Comparison of ENCODE assay signal across 1 cellular context in the genomic region with DNA sequence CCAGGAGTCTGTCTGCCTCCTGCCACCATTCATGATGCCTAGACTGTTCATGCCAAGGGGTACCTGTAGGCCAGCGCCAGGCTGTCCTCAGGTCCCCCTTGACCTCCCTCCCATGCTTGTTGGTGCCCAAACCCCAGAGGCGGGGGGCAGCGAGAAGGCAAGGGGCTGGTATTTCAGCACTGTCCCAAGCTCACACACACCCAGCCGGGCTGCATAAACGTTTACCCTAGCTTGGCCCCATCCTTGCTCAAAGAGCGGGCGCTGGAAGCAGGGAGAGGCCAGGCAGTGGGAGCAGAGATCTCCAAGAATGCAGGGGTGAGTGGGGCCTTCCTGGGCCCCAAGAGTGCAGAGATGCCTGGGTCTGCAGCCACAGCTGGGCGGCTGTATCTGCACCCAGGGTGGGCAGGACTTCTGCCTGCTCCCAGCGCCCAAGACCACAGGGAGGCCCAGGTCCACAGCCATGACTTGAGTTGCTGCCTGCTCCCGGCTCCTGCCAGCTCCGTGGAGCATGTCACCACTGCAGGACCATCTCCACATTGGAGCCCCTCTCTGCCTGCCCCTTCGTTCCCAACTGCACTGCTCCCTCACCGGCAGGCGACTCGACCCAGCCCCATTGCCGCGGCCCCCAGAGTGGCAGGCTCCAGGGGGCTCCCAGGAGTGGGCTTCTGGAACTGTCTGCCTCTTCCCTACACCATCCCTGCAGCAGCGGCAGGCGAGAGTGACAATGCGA.
TF ChIP-seq lines count a peak whose summit lies in the region.

No MANE protein-coding gene starts in this region.

TF ChIP-seq in SK-N-SH, 30 proteins besides CTCF, POLR2A, EP300 and RAD21 (continued from another document):
- TF ChIP-seq, protein P1, sequence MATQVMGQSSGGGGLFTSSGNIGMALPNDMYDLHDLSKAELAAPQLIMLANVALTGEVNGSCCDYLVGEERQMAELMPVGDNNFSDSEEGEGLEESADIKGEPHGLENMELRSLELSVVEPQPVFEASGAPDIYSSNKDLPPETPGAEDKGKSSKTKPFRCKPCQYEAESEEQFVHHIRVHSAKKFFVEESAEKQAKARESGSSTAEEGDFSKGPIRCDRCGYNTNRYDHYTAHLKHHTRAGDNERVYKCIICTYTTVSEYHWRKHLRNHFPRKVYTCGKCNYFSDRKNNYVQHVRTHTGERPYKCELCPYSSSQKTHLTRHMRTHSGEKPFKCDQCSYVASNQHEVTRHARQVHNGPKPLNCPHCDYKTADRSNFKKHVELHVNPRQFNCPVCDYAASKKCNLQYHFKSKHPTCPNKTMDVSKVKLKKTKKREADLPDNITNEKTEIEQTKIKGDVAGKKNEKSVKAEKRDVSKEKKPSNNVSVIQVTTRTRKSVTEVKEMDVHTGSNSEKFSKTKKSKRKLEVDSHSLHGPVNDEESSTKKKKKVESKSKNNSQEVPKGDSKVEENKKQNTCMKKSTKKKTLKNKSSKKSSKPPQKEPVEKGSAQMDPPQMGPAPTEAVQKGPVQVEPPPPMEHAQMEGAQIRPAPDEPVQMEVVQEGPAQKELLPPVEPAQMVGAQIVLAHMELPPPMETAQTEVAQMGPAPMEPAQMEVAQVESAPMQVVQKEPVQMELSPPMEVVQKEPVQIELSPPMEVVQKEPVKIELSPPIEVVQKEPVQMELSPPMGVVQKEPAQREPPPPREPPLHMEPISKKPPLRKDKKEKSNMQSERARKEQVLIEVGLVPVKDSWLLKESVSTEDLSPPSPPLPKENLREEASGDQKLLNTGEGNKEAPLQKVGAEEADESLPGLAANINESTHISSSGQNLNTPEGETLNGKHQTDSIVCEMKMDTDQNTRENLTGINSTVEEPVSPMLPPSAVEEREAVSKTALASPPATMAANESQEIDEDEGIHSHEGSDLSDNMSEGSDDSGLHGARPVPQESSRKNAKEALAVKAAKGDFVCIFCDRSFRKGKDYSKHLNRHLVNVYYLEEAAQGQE (IDR thresholded peaks at IDR 0.05; ENCODE audit: low read depth, low read length) = no peak
- TF ChIP-seq TEAD4 (IDR thresholded peaks at IDR 0.05; ENCODE audit: borderline replicate concordance, insufficient read depth) = no peak
- TF ChIP-seq RFX5 (IDR thresholded peaks at IDR 0.05; ENCODE audit: low read length) = no peak
- TF ChIP-seq EZH2phosphoT487 (IDR thresholded peaks at IDR 0.05; ENCODE audit: borderline replicate concordance, low read depth) = no peak
- no peak for TF ChIP-seq FOXJ3 (CRISPR knock-in tag; IDR thresholded peaks at IDR 0.05)
- no peak for TF ChIP-seq TCF12 (IDR thresholded peaks at IDR 0.05)
- no peak for TF ChIP-seq MXI1 (IDR thresholded peaks at IDR 0.05; ENCODE audit: low read depth, low read length)
- no peak for TF ChIP-seq YY1 (IDR thresholded peaks at IDR 0.05; ENCODE audit: low read depth)
- TF ChIP-seq CHD2 (IDR thresholded peaks at IDR 0.05; ENCODE audit: low read length, partially characterized antibody) = no peak
- no peak for TF ChIP-seq ELF1 (IDR thresholded peaks at IDR 0.05)
- TF ChIP-seq FOSL2 (IDR thresholded peaks at IDR 0.05; ENCODE audit: borderline replicate concordance, low read depth) = no peak
- TF ChIP-seq RCOR1 (IDR thresholded peaks at IDR 0.05; ENCODE audit: low read length) = no peak
- no peak for TF ChIP-seq JUND (IDR thresholded peaks at IDR 0.05)
- no peak for TF ChIP-seq SMC3 (IDR thresholded peaks at IDR 0.05; ENCODE audit: low read depth, low read length)
TF ChIP-seq in SK-N-SH: peak in this region for 0.
